Comparison of ENCODE assay signal across 8 cellular contexts in genomic region chr3:32502089-32502943, GRCh38. TPM values are rescaled to one million over a fixed set of nuclear protein-coding genes. Genes with fewer than 3 reads are reported as not detected.
A peak's percentile ranks its signal among the peaks of the same experiment; 100 is the strongest.
DNase-seq lines count a peak whose midpoint lies in the region; ATAC-seq and TF ChIP-seq lines count a peak whose summit lies in the region.

Gene CMTM6 (minus strand): TSS chr3:32502852. CDS start chr3:32502745, 107 bp downstream.

- H3K27ac ChIP-seq in cingulate gyrus (ENCODE audit: low read depth, low read length): peak within 1 kb of the TSS; percentile 92

- no peak for TF ChIP-seq CTCF in AG04449 (IDR thresholded peaks at IDR 0.05; ENCODE audit: insufficient read depth, low read length, missing control alignments)

- POLR2A ChIA-PET in AG04449 (lab: Yijun Ruan, JAX): interaction anchor here (0.6 kb wide), 1 partner anchor 68 kb away, joined by 3 read pairs; no protein-coding TSS in a partner anchor

- CTCF ChIA-PET in AG04449 (lab: Yijun Ruan, JAX): interaction anchor here (1.0 to 3.5 kb wide), 5 partner anchors 8 to 171 kb away, joined by 3 to 16 read pairs (median 3); no protein-coding TSS in a partner anchor

- peak; percentile 21 for DNase-seq in AG04449 (ENCODE audit: low read depth, low spot score)
- DNase-seq in NCI-H446 treated with DMSO at 0.1 percent for 48 hours (lab: John Stamatoyannopoulos, UW): peak; percentile 37
- peak; percentile 82 for DNase-seq in activated CD4-positive, alpha-beta T cell treated with anti-CD3 and anti-CD28 coated beads for 48 hours
- DNase-seq in left colon: peak; percentile 82 to 89
- peak; percentile 42 to 67 (median 62) for DNase-seq in stimulated activated CD4-positive, alpha-beta T cell treated with anti-CD3 and anti-CD28 coated beads, Interleukin-1b, Interleukin-23, amount 100 ng/mL, for 24 hours (ENCODE audit: low read depth in 4 of 4, low spot score in 1 of 4)

- H3K4me3 ChIP-seq in AG04449 (ENCODE audit: low read depth, low read length): peak within 1 kb of the TSS; percentile 89

- ATAC-seq in GM18858 (IDR thresholded peaks at IDR 0.05; ENCODE audit: unreplicated experiment) (peak; percentile 36), HG03066 (IDR thresholded peaks at IDR 0.05; ENCODE audit: low read depth, unreplicated experiment) (peak; percentile 76), left colon (peak; percentile 95)

- intact Hi-C loops in left colon (cut with DNase I, micrococcal nuclease): no loop called here

RNA-seq across cellular contexts. Expression of gene CMTM6, which starts in this region (rescaled TPM):
- total RNA-seq in left colon: 10 to 100 TPM; 61.3 to 66.7 TPM

Comparison
In these comparisons a context has a peak if more than half of its experiments do, and no peak if none do; other contexts are left out.
1. Peak in every context shown above with its lines: DNase-seq, ATAC-seq, H3K4me3 ChIP-seq and H3K27ac ChIP-seq.
2. DNase-seq: peak in every context shown above with its lines; median percentile 86 in left colon; 82 in activated CD4-positive, alpha-beta T cell treated with anti-CD3 and anti-CD28 coated beads for 48 hours; 62 in stimulated activated CD4-positive, alpha-beta T cell treated with anti-CD3 and anti-CD28 coated beads, Interleukin-1b, Interleukin-23, amount 100 ng/mL, for 24 hours; 37 in NCI-H446 treated with DMSO at 0.1 percent for 48 hours; 21 in AG04449.
3. ATAC-seq: peak in every context shown above with its lines; median percentile 95 in left colon; 76 in HG03066; 36 in GM18858.